22 cellular contexts compared by ENCODE assay signal in the genomic region with DNA sequence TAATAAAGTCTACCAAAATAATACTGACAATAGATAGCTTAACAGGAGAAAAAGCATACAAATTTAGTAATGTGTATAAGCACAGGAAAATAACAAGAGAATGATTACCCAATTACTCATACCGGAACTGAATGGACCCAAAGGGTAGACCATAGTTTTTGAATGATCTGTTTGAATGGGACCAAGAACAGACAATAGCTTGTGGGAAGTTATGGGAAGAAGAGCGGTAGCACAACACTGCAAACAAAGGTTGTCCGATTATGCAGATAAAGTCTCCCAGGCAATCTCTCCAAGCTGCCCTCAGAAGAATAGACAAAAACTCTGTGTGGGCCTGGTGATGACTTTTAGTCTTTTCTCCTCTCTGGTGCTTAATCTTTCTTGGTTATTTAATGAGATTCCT.
DNase-seq lines count a peak whose midpoint lies in the region; ATAC-seq, FAIRE-seq and TF ChIP-seq lines count a peak whose summit lies in the region.
"Had no signal": no experiment of that assay in that cellular context is flagged by ENCODE, and none has a peak within 500 bp of the region (broad histone marks: within the 10 kb centered on the region; RNA-seq: fewer than 3 reads in every experiment).

No MANE protein-coding gene starts in this region.

- H3K4me2 ChIP-seq in MM.1S (ENCODE audit: low read depth, low read length) = peak overlapping the region; percentile 17; the same call in 1 of the 2 replicates
- peak overlapping the region; percentile 84 for H3K4me2 ChIP-seq in endothelial cell of umbilical vein (ENCODE audit: insufficient read depth, low read length)

- peaks cover 8% of the 10 kb centered on the region; the same call in 1 of the 2 replicates for H3K4me1 ChIP-seq in MM.1S (ENCODE audit: low read length)
- peaks cover 37% of the 10 kb centered on the region for H3K4me1 ChIP-seq in endothelial cell of umbilical vein (ENCODE audit: control insufficient read depth, extremely low read depth, insufficient read depth, low read length)
- H3K4me1 ChIP-seq: uterus had no signal

- BruUV-seq in endothelial cell of umbilical vein (replicated peaks; lab: Mats Ljungman, UMichigan) = no TSS peak

- no peak overlapping the region for H3K27ac ChIP-seq in MM.1S (ENCODE audit: low read length)
- H3K27ac ChIP-seq in endothelial cell of umbilical vein (ENCODE audit: insufficient read depth, low read depth, low read length) = peak overlapping the region; percentile 93
- H3K27ac ChIP-seq: uterus had no signal

- POLR2A ChIA-PET in endothelial cell of umbilical vein (lab: Charles Lee) = no interaction called here

- TF ChIP-seq CTCF in MM.1S (IDR thresholded peaks at IDR 0.05; ENCODE audit: low read length) (no peak), endothelial cell of umbilical vein (IDR thresholded peaks at IDR 0.05; ENCODE audit: extremely low read depth in 1 of 2, insufficient read depth in 1 of 2, low read depth in 1 of 2, low read length in 2 of 2) (no peak)

- H3K27me3 ChIP-seq in MM.1S (replicated peaks; ENCODE audit: insufficient read depth, low read length) = no peaks in the 10 kb centered on the region
- no peaks in the 10 kb centered on the region for H3K27me3 ChIP-seq in endothelial cell of umbilical vein (ENCODE audit: control insufficient read depth in 2 of 2, insufficient read depth in 2 of 2, low read length in 2 of 2)
- H3K27me3 ChIP-seq: uterus had no signal

- H3K4me3 ChIP-seq in MM.1S (ENCODE audit: low read length) = no peak overlapping the region
- H3K4me3 ChIP-seq in endothelial cell of umbilical vein (replicated peaks in 1 of 3; ENCODE audit: insufficient read depth in 1 of 3, low read depth in 1 of 3, low read length in 3 of 3) = peak overlapping the region in 1 of 3 experiments; percentile 5
- H3K4me3 ChIP-seq: uterus had no signal

- no peaks in the 10 kb centered on the region for H3K9me2 ChIP-seq in MM.1S (replicated peaks; ENCODE audit: insufficient read depth, low read length)

- no peak for FAIRE-seq in endothelial cell of umbilical vein (lab: Jason Lieb, UNC)

- dilution Hi-C loops in endothelial cell of umbilical vein (cut with MboI; ENCODE audit: extremely low pct_ligation_motif_present, low sequenced_read_pairs) = no loop called here

- H3K36me3 ChIP-seq in MM.1S (replicated peaks; ENCODE audit: insufficient read depth, low read length) (no peaks in the 10 kb centered on the region), endothelial cell of umbilical vein (ENCODE audit: control insufficient read depth in 2 of 2, extremely low read depth in 1 of 2, insufficient read depth in 2 of 2, low read length in 2 of 2) (no peaks in the 10 kb centered on the region)
- H3K36me3 ChIP-seq: uterus had no signal

- H3K9me1 ChIP-seq in endothelial cell of umbilical vein (replicated peaks; ENCODE audit: control insufficient read depth, extremely low read depth, insufficient read depth, low read length) = no peaks in the 10 kb centered on the region

- intact Hi-C loops in endothelial cell of umbilical vein (cut with micrococcal nuclease) = loop anchor here (5.0 kb wide), 1 partner anchor 77 kb away; no protein-coding TSS in a partner anchor

- TF ChIP-seq POLR2A in endothelial cell of umbilical vein (IDR thresholded peaks at IDR 0.05; ENCODE audit: low read depth, low read length) = no peak

- H4K20me1 ChIP-seq in MM.1S (ENCODE audit: insufficient read depth, low read length) (no peaks in the 10 kb centered on the region), endothelial cell of umbilical vein (replicated peaks; ENCODE audit: control insufficient read depth, extremely low read depth, insufficient read depth, low read length) (no peaks in the 10 kb centered on the region)

- H2AFZ ChIP-seq in MM.1S (ENCODE audit: low read length) = no peak overlapping the region
- H2AFZ ChIP-seq in endothelial cell of umbilical vein (ENCODE audit: low read depth, low read length) = peak overlapping the region; percentile 40

- CTCF ChIA-PET in endothelial cell of umbilical vein (lab: Charles Lee) = interaction anchor here (0.7 to 1.6 kb wide), 7 partner anchors 10 to 173 kb away, joined by 3 to 6 read pairs (median 3); no protein-coding TSS in a partner anchor

- peak; percentile 51 for DNase-seq in EL
- DNase-seq in MM.1S = no peak
- DNase-seq in endothelial cell of umbilical vein (ENCODE audit: low read depth, low spot score) = peak; percentile 43
- DNase-seq in pulmonary artery endothelial cell (ENCODE audit: low read depth, low spot score) = peak; percentile 57
- no peak for DNase-seq in NCI-H446 treated with DMSO at 0.1 percent for 48 hours (lab: John Stamatoyannopoulos, UW)
- DNase-seq: activated CD4-positive, alpha-beta memory T cell treated with anti-CD3 and anti-CD28 coated beads, Interleukin-2, amount 10 ng/mL, durations not matched to agents 7 days and 5 days; activated CD4-positive, CD25-positive, alpha-beta regulatory T cell; activated gamma-delta T cell; activated T-cell treated with anti-CD3 and anti-CD28 coated beads for 4 hours; CD8-positive, alpha-beta memory T cell; cortex of kidney; immature natural killer cell; KBM-7; left ventricle myocardium superior; NCI-H146; NCI-H524 treated with DMSO at 0.1 percent for 48 hours; posterior cingulate gyrus; RPMI8226; uterus had no signal

- no peak overlapping the region for H3K9ac ChIP-seq in MM.1S (ENCODE audit: low read length)
- H3K9ac ChIP-seq in endothelial cell of umbilical vein (replicated peaks; ENCODE audit: extremely low read depth, insufficient read depth, low read length) = peak overlapping the region; percentile 67

- H3K9me3 ChIP-seq in MM.1S (replicated peaks; ENCODE audit: insufficient read depth, low read length) (no peaks in the 10 kb centered on the region), endothelial cell of umbilical vein (replicated peaks; ENCODE audit: control insufficient read depth, insufficient read depth, low read length) (no peaks in the 10 kb centered on the region)
- H3K9me3 ChIP-seq: uterus had no signal

- ATAC-seq in GM21390 (IDR thresholded peaks at IDR 0.05; ENCODE audit: unreplicated experiment) (no peak), HG03039 (IDR thresholded peaks at IDR 0.05; ENCODE audit: unreplicated experiment) (no peak)
- ATAC-seq: HCT116, left ventricle myocardium superior had no signal

- H3K79me2 ChIP-seq in MM.1S (ENCODE audit: low read length) = no peaks in the 10 kb centered on the region
- H3K79me2 ChIP-seq in endothelial cell of umbilical vein (ENCODE audit: control insufficient read depth, insufficient read depth, low read length) = no peaks in the 10 kb centered on the region

- peaks cover 4% of the 10 kb centered on the region; the same call in 1 of the 2 replicates for H3F3A ChIP-seq in MM.1S (ENCODE audit: insufficient read depth, low read length)

TF ChIP-seq in endothelial cell of umbilical vein, 7 proteins besides CTCF, POLR2A, EP300 and RAD21:
- TF ChIP-seq GATA2 (IDR thresholded peaks at IDR 0.05; ENCODE audit: insufficient read depth, insufficient read length, low read depth, low read length) = peak; percentile 18
- no peak for TF ChIP-seq MYC (IDR thresholded peaks at IDR 0.05; ENCODE audit: low read depth, low read length)
- TF ChIP-seq FOS (IDR thresholded peaks at IDR 0.05; ENCODE audit: borderline replicate concordance, insufficient read depth, low read length) = peak; percentile 72
- TF ChIP-seq, protein P1, sequence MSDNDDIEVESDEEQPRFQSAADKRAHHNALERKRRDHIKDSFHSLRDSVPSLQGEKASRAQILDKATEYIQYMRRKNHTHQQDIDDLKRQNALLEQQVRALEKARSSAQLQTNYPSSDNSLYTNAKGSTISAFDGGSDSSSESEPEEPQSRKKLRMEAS (IDR thresholded peaks at IDR 0.05; ENCODE audit: insufficient read depth, insufficient read length) = no peak
- peak; percentile 69 for TF ChIP-seq JUN (IDR thresholded peaks at IDR 0.05; ENCODE audit: borderline replicate concordance, insufficient read depth, insufficient read length, low read depth)
- TF ChIP-seq POLR2AphosphoS5 (IDR thresholded peaks at IDR 0.05; ENCODE audit: insufficient read depth, low read depth, low read length) = no peak

Comparison
In these comparisons a context has a peak if more than half of its experiments do, and no peak if none do; other contexts are left out.
1. DNase-seq: peak in EL (single experiment), endothelial cell of umbilical vein (single experiment) and pulmonary artery endothelial cell (single experiment); none in MM.1S (single experiment) and NCI-H446 treated with DMSO at 0.1 percent for 48 hours (single experiment).